Comparison of ENCODE assay signal across 15 cellular contexts in genomic region chrX:2965965-2966364, GRCh38. TPM values are rescaled to one million over a fixed set of nuclear protein-coding genes. Genes with fewer than 3 reads are reported as not detected.
DNase-seq lines count a peak whose midpoint lies in the region; ATAC-seq lines count a peak whose summit lies in the region.
"Had no signal": no experiment of that assay in that cellular context is flagged by ENCODE, and none has a peak within 500 bp of the region (broad histone marks: within the 10 kb centered on the region; RNA-seq: fewer than 3 reads in every experiment).

No MANE protein-coding gene starts in this region.

- no peak overlapping the region for H3K27ac Mint-ChIP-seq in activated naive CD4-positive, alpha-beta T cell treated with anti-CD3 and anti-CD28 coated beads, Interleukin-2, amount 50 U/mL, for 72 hours
- H3K27ac Mint-ChIP-seq in stimulated activated naive CD8-positive, alpha-beta T cell treated with anti-CD3 and anti-CD28 coated beads, Interleukin-15, amount 100 ng/mL, for 72 hours, result no peak overlapping the region

- peak in 1 of 2 donors; percentile 6 for DNase-seq in activated naive CD4-positive, alpha-beta T cell treated with anti-CD3 and anti-CD28 coated beads, Interleukin-2, amount 50 U/mL, for 72 hours (ENCODE audit: low spot score in 2 of 2)
- no peak for DNase-seq in activated naive CD4-positive, alpha-beta T cell treated with Interleukin-2 at 50 U/mL for 16 hours
- DNase-seq in RPMI8226 (peak; percentile 5), GDM1 (lab: John Stamatoyannopoulos, UW) (no peak), H4 (ENCODE audit: low spot score) (no peak), HUDEP-2 (lab: John Stamatoyannopoulos, UW; ENCODE audit: unreplicated experiment in 76 of 76) (no peak)
- DNase-seq in stimulated activated naive CD8-positive, alpha-beta T cell treated with anti-CD3 and anti-CD28 coated beads, Interleukin-15, amount 100 ng/mL, for 72 hours, result peak in 1 of 2 donors; percentile 26
- DNase-seq: activated gamma-delta T cell treated with Interleukin-2 at 50 U/mL for 16 hours; NCI-H187; stimulated activated CD4-positive, alpha-beta T cell treated with anti-CD3 and anti-CD28 coated beads, Interleukin-4, amount 100 ng/mL, for 4 hours had no signal

- H3K27me3 Mint-ChIP-seq in stimulated activated naive CD8-positive, alpha-beta T cell treated with anti-CD3 and anti-CD28 coated beads, Interleukin-15, amount 100 ng/mL, for 72 hours, result no peaks in the 10 kb centered on the region

- H3K4me1 Mint-ChIP-seq in stimulated activated naive CD8-positive, alpha-beta T cell treated with anti-CD3 and anti-CD28 coated beads, Interleukin-15, amount 100 ng/mL, for 72 hours, result no peaks in the 10 kb centered on the region

- peak; percentile 48 to 68 for ATAC-seq in activated naive CD4-positive, alpha-beta T cell treated with anti-CD3 and anti-CD28 coated beads, Interleukin-2, amount 50 U/mL, for 72 hours
- peak; percentile 43 for ATAC-seq in HG03039 (IDR thresholded peaks at IDR 0.05; ENCODE audit: unreplicated experiment)
- peak; percentile 78 for ATAC-seq in stimulated activated naive CD8-positive, alpha-beta T cell treated with anti-CD3 and anti-CD28 coated beads, Interleukin-15, amount 100 ng/mL, for 72 hours

- H3K36me3 Mint-ChIP-seq in activated naive CD4-positive, alpha-beta T cell treated with anti-CD3 and anti-CD28 coated beads, Interleukin-2, amount 50 U/mL, for 72 hours, result no peaks in the 10 kb centered on the region

- H3K4me3 Mint-ChIP-seq in stimulated activated naive CD8-positive, alpha-beta T cell treated with anti-CD3 and anti-CD28 coated beads, Interleukin-15, amount 100 ng/mL, for 72 hours, result no peak overlapping the region

- no peaks in the 10 kb centered on the region for H3K9me3 Mint-ChIP-seq in activated naive CD4-positive, alpha-beta T cell treated with anti-CD3 and anti-CD28 coated beads, Interleukin-2, amount 50 U/mL, for 72 hours
- no peaks in the 10 kb centered on the region for H3K9me3 Mint-ChIP-seq in stimulated activated naive CD8-positive, alpha-beta T cell treated with anti-CD3 and anti-CD28 coated beads, Interleukin-15, amount 100 ng/mL, for 72 hours

RNA-seq across cellular contexts. Expression of gene ARSD, which starts 36.8 kb away (rescaled TPM):
- 1 to 10 TPM; 1.2 to 1.7 TPM for total RNA-seq in activated naive CD4-positive, alpha-beta T cell treated with anti-CD3 and anti-CD28 coated beads, Interleukin-2, amount 50 U/mL, for 72 hours
- 9.0 and 13.3 TPM in 2 replicates for total RNA-seq in H4 (2014; rRNA removed; shearing (Covaris generic))

RNA-seq across cellular contexts. Expression of gene ARSH, which starts 40.4 kb away (rescaled TPM):
- total RNA-seq in activated naive CD4-positive, alpha-beta T cell treated with anti-CD3 and anti-CD28 coated beads, Interleukin-2, amount 50 U/mL, for 72 hours, result not detected
- total RNA-seq in H4 (2014; rRNA removed; shearing (Covaris generic)), result not detected in 2 replicates
- total RNA-seq: fibroblast of villous mesenchyme, HT1080, osteocyte, thoracic aorta had no signal
